ENCODE assay signal across 14 cellular contexts in genomic region chr7:156927571-156928405, GRCh38. TPM values are rescaled to one million over a fixed set of nuclear protein-coding genes. Genes with fewer than 3 reads are reported as not detected.
A peak's percentile ranks its signal among the peaks of the same experiment; 100 is the strongest.
DNase-seq lines count a peak whose midpoint lies in the region; ATAC-seq and TF ChIP-seq lines count a peak whose summit lies in the region.
"Had no signal": no experiment of that assay in that cellular context is flagged by ENCODE, and none has a peak within 500 bp of the region (broad histone marks: within the 10 kb centered on the region; RNA-seq: fewer than 3 reads in every experiment).

No MANE protein-coding gene starts in this region.

- TF ChIP-seq CTCF in foreskin keratinocyte (conservative IDR thresholded peaks at IDR 0.05) (no peak), brain microvascular endothelial cell (IDR thresholded peaks at IDR 0.05; ENCODE audit: low read depth, low read length, missing control alignments) (no peak)

- no peaks in the 10 kb centered on the region for H3K27me3 ChIP-seq in BLaER1
- no peaks in the 10 kb centered on the region for H3K27me3 ChIP-seq in foreskin keratinocyte
- H3K27me3 ChIP-seq in brain microvascular endothelial cell (replicated peaks), result no peaks in the 10 kb centered on the region
- H3K27me3 ChIP-seq in Karpas-422 (ENCODE audit: low read length), result no peaks in the 10 kb centered on the region
- H3K27me3 ChIP-seq: breast epithelium, gastrocnemius medialis had no signal

- H3K36me3 ChIP-seq in BLaER1, result no peaks in the 10 kb centered on the region
- no peaks in the 10 kb centered on the region for H3K36me3 ChIP-seq in brain microvascular endothelial cell (replicated peaks)
- H3K36me3 ChIP-seq in Karpas-422 (ENCODE audit: insufficient read depth, low read length), result no peaks in the 10 kb centered on the region
- H3K36me3 ChIP-seq: breast epithelium, gastrocnemius medialis had no signal

- no peaks in the 10 kb centered on the region for H3K9me3 ChIP-seq in BLaER1
- H3K9me3 ChIP-seq in Karpas-422 (ENCODE audit: low read length), result no peaks in the 10 kb centered on the region
- H3K9me3 ChIP-seq: breast epithelium, gastrocnemius medialis had no signal

- H3K79me2 ChIP-seq in Karpas-422 (ENCODE audit: low read length), result no peaks in the 10 kb centered on the region

- H3K4me3 ChIP-seq in BLaER1 (no peak overlapping the region), brain microvascular endothelial cell (ENCODE audit: low read depth, low read length) (no peak overlapping the region), Karpas-422 (ENCODE audit: low read length) (no peak overlapping the region)
- H3K4me3 ChIP-seq: breast epithelium, gastrocnemius medialis, PC-9 had no signal

- DNase-seq in LHCN-M2 (ENCODE audit: low read depth) (peak; percentile 34), RPMI7951 (ENCODE audit: low read depth) (peak; percentile 59), foreskin keratinocyte (peak; percentile 15 to 45), brain microvascular endothelial cell (no peak), Karpas-422 (no peak)
- DNase-seq: activated CD4-positive, CD25-positive, alpha-beta regulatory T cell; activated CD8-positive, alpha-beta memory T cell treated with anti-CD3 and anti-CD28 coated beads, Interleukin-2, amount 50 U/mL, for 48 hours; gastrocnemius medialis; PC-9; T-cell had no signal

- no peaks in the 10 kb centered on the region for H3K9me2 ChIP-seq in Karpas-422 (replicated peaks; ENCODE audit: insufficient read depth, low read length)

- ATAC-seq in foreskin keratinocyte (peak; percentile 24), GM21390 (IDR thresholded peaks at IDR 0.05; ENCODE audit: unreplicated experiment) (no peak), GM18520 (IDR thresholded peaks at IDR 0.05; ENCODE audit: unreplicated experiment) (no peak)
- ATAC-seq: gastrocnemius medialis, T-cell had no signal

- H4K20me1 ChIP-seq in BLaER1 (0 out of 2 replicates have a peak, but pooled peaks cover 2% of the 10 kb centered on the region), Karpas-422 (ENCODE audit: insufficient read depth, low read depth, low read length) (no peaks in the 10 kb centered on the region)

- no peak overlapping the region for H2AFZ ChIP-seq in Karpas-422 (ENCODE audit: low read length)
- H2AFZ ChIP-seq: PC-9 had no signal

- H3K9ac ChIP-seq in BLaER1 (no peak overlapping the region), Karpas-422 (ENCODE audit: low read length) (no peak overlapping the region)

- H3K4me1 ChIP-seq in BLaER1 (peaks cover 22% of the 10 kb centered on the region), foreskin keratinocyte (peaks cover 3% of the 10 kb centered on the region), Karpas-422 (ENCODE audit: low read length) (no peaks in the 10 kb centered on the region)
- H3K4me1 ChIP-seq: breast epithelium, gastrocnemius medialis had no signal

- in situ Hi-C loops in brain microvascular endothelial cell (cut with HindIII; ENCODE audit: low pct_ligation_motif_present, low sequenced_read_pairs), result no loop called here

- H3K4me2 ChIP-seq in BLaER1, result peak overlapping the region; percentile 44
- no peak overlapping the region for H3K4me2 ChIP-seq in Karpas-422 (ENCODE audit: low read depth, low read length, poor library complexity, severe bottlenecking)
- H3K4me2 ChIP-seq: PC-9 had no signal

- H3K27ac ChIP-seq in BLaER1 (no peak overlapping the region), foreskin keratinocyte (no peak overlapping the region), brain microvascular endothelial cell (no peak overlapping the region), Karpas-422 (ENCODE audit: low read length) (no peak overlapping the region)
- H3K27ac ChIP-seq: breast epithelium, gastrocnemius medialis, PC-9 had no signal

RNA-seq across cellular contexts. Expression of gene NOM1, which starts 21.7 kb away (rescaled TPM):
- total RNA-seq in LHCN-M2 (2014; rRNA removed) (13.7 and 17.4 TPM in 2 replicates), foreskin keratinocyte (22.9 and 26.2 TPM in 2 replicates)
- polyA plus RNA-seq in LHCN-M2 (2012), result 9.8 TPM
- total RNA-seq in RPMI7951 (2014; rRNA removed; shearing (Covaris generic)), result 11.8 and 18.1 TPM in 2 replicates
- 9.1 and 9.7 TPM in 2 replicates for polyA plus RNA-seq in foreskin keratinocyte
- total RNA-seq in Karpas-422 (2014; rRNA removed; shearing (Covaris generic); ENCODE audit: low replicate concordance), result 18.4 and 25.0 TPM in 2 replicates

RNA-seq across cellular contexts. Expression of gene LMBR1, which starts 34.8 kb away (rescaled TPM):
- 45.5 and 52.0 TPM in 2 replicates for total RNA-seq in LHCN-M2 (2014; rRNA removed)
- 14.2 TPM for polyA plus RNA-seq in LHCN-M2 (2012)
- total RNA-seq in RPMI7951 (2014; rRNA removed; shearing (Covaris generic)), result 54.8 and 58.7 TPM in 2 replicates
- 37.4 and 39.3 TPM in 2 replicates for total RNA-seq in foreskin keratinocyte
- polyA plus RNA-seq in foreskin keratinocyte, result 11.2 and 13.1 TPM in 2 replicates
- 123 and 202 TPM in 2 replicates for total RNA-seq in Karpas-422 (2014; rRNA removed; shearing (Covaris generic); ENCODE audit: low replicate concordance)

Comparison
In these comparisons a context has a peak if more than half of its experiments do, and no peak if none do; other contexts are left out.
1. DNase-seq: peak in LHCN-M2 (single experiment), RPMI7951 (single experiment) and foreskin keratinocyte (2 of 2); none in brain microvascular endothelial cell (single experiment) and Karpas-422 (single experiment).